ENCODE assay signal across 11 cellular contexts in the genomic region with DNA sequence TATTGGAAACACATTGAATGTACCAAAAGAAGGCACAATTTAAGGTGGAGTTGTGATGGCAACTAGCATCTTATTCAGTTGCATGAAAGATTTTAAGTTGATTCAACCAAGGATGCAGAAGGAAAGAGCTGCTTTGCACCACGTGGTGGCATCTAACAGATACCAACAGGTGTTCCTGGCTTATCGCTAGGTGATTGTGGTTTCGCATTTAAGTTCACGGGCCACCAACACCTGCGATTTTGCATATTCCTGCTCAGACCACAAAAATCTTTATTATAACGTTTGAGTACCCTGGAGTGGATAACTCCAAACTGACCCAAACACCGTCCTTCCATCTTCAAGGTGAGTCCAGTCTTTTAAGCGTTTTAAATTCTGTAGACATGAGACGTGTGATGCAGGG. TPM values are rescaled to one million over a fixed set of nuclear protein-coding genes. Genes with fewer than 3 reads are reported as not detected.
A peak's percentile ranks its signal among the peaks of the same experiment; 100 is the strongest.
DNase-seq lines count a peak whose midpoint lies in the region; ATAC-seq, FAIRE-seq and TF ChIP-seq lines count a peak whose summit lies in the region.
"Had no signal": no experiment of that assay in that cellular context is flagged by ENCODE, and none has a peak within 500 bp of the region (broad histone marks: within the 10 kb centered on the region; RNA-seq: fewer than 3 reads in every experiment).

No MANE protein-coding gene starts in this region.

- peak overlapping the region; percentile 78 for H3K4me2 ChIP-seq in SU-DHL-6 (ENCODE audit: low read depth, low read length, poor library complexity, severe bottlenecking)

- H3F3A ChIP-seq in SU-DHL-6 (ENCODE audit: insufficient read depth) = peaks cover 48% of the 10 kb centered on the region

- ATAC-seq in GM19438 (IDR thresholded peaks at IDR 0.05; ENCODE audit: low read depth, unreplicated experiment) (peak; percentile 75), HG03064 (IDR thresholded peaks at IDR 0.05; ENCODE audit: low read depth, unreplicated experiment) (peak; percentile 68)

- no peaks in the 10 kb centered on the region for H3K9me2 ChIP-seq in SU-DHL-6 (replicated peaks; ENCODE audit: insufficient read depth, low read length)

- peak overlapping the region; percentile 57 for H3K9ac ChIP-seq in SU-DHL-6 (ENCODE audit: low read length)

- TF ChIP-seq CTCF in GM13977 (IDR thresholded peaks at IDR 0.05; ENCODE audit: extremely low read depth, insufficient read depth, missing control alignments) = no peak
- TF ChIP-seq CTCF in SU-DHL-6 (IDR thresholded peaks at IDR 0.05; ENCODE audit: insufficient read depth, low read length, poor library complexity, severe bottlenecking) = no peak
- no peak for TF ChIP-seq CTCF in Calu3 (IDR thresholded peaks at IDR 0.05; ENCODE audit: unreplicated experiment)

- peak overlapping the region; percentile 40 for H3K4me3 ChIP-seq in SU-DHL-6 (ENCODE audit: insufficient read depth, low read length, poor library complexity, severe bottlenecking)

- intact Hi-C loops in Calu3 (cut with micrococcal nuclease; ENCODE audit: unreplicated experiment) = no loop called here

- no peaks in the 10 kb centered on the region for H3K4me1 Mint-ChIP-seq in Calu3 (ENCODE audit: low read depth, unreplicated experiment)

- H3K27ac ChIP-seq in SU-DHL-6 (ENCODE audit: low read depth, low read length) = peak overlapping the region; percentile 99

- CTCF ChIA-PET in Calu3 (lab: Charles Lee) = no interaction called here

- H3K9me3 ChIP-seq in SU-DHL-6 (ENCODE audit: insufficient read depth, low read length) = peaks cover 3% of the 10 kb centered on the region; the same call in 1 of the 2 replicates

- no TSS peak for BruUV-seq in Calu3 (replicated peaks; lab: Mats Ljungman, UMichigan)

- in situ Hi-C loops in GM13977 (cut with MboI; ENCODE audit: low pct_unique_long_range_greater_than_20kb, low sequenced_read_pairs, unreplicated experiment) = no loop called here

- H3K79me2 ChIP-seq in SU-DHL-6 (ENCODE audit: insufficient read depth, low read length) = no peaks in the 10 kb centered on the region

- DNase-seq in GM13977 (ENCODE audit: low spot score) (peak; percentile 34), UCSD-AML1 (lab: John Stamatoyannopoulos, UW; ENCODE audit: unreplicated experiment) (no peak), RCC 7860 (ENCODE audit: low spot score) (no peak), Calu3 (no peak)
- DNase-seq in stimulated activated CD8-positive, alpha-beta memory T cell treated with anti-CD3 and anti-CD28 coated beads, Interleukin-4, amount 100 ng/mL, for 48 hours = no peak
- DNase-seq: activated CD4-positive, alpha-beta memory T cell treated with anti-CD3 and anti-CD28 coated beads, Interleukin-2, amount 10 ng/mL, durations not matched to agents 7 days and 5 days; DMS 273 treated with DMSO at 0.1 percent for 48 hours had no signal

- H3K9me3 Mint-ChIP-seq in Calu3 (ENCODE audit: low read depth, unreplicated experiment) = no peaks in the 10 kb centered on the region

- FAIRE-seq in RCC 7860 (lab: Jason Lieb, UNC) = no peak
- FAIRE-seq: HTR-8/SVneo had no signal

- H2AFZ ChIP-seq in SU-DHL-6 (ENCODE audit: low read depth, low read length, severe bottlenecking) = peak overlapping the region; percentile 17

- H3K36me3 ChIP-seq in SU-DHL-6 (ENCODE audit: low read length) = peaks cover 3% of the 10 kb centered on the region

- no peak overlapping the region for H3K27ac Mint-ChIP-seq in Calu3 (ENCODE audit: unreplicated experiment)
- H3K27ac Mint-ChIP-seq: activated CD4-positive, alpha-beta memory T cell treated with anti-CD3 and anti-CD28 coated beads, Interleukin-2, amount 10 ng/mL, durations not matched to agents 7 days and 5 days had no signal

- no peak overlapping the region for H3K4me3 Mint-ChIP-seq in Calu3 (ENCODE audit: low read depth, unreplicated experiment)
- H3K4me3 Mint-ChIP-seq: activated CD4-positive, alpha-beta memory T cell treated with anti-CD3 and anti-CD28 coated beads, Interleukin-2, amount 10 ng/mL, durations not matched to agents 7 days and 5 days had no signal

- H3K27me3 ChIP-seq in SU-DHL-6 (ENCODE audit: low read length) = no peaks in the 10 kb centered on the region

- H3K36me3 Mint-ChIP-seq in Calu3 (ENCODE audit: insufficient read depth, unreplicated experiment) = no peaks in the 10 kb centered on the region

- no peaks in the 10 kb centered on the region for H3K27me3 Mint-ChIP-seq in Calu3 (ENCODE audit: unreplicated experiment)
- H3K27me3 Mint-ChIP-seq: activated CD4-positive, alpha-beta memory T cell treated with anti-CD3 and anti-CD28 coated beads, Interleukin-2, amount 10 ng/mL, durations not matched to agents 7 days and 5 days had no signal

- H4K20me1 ChIP-seq in SU-DHL-6 (ENCODE audit: low read depth, low read length) = no peaks in the 10 kb centered on the region

RNA-seq across cellular contexts. Expression of a gene that starts 45.3 kb away (rescaled TPM):
- total RNA-seq in Calu3 (2022) = 0.93 and 1.7 TPM in 2 replicates
